8 cellular contexts compared by ENCODE assay signal in the genomic region with DNA sequence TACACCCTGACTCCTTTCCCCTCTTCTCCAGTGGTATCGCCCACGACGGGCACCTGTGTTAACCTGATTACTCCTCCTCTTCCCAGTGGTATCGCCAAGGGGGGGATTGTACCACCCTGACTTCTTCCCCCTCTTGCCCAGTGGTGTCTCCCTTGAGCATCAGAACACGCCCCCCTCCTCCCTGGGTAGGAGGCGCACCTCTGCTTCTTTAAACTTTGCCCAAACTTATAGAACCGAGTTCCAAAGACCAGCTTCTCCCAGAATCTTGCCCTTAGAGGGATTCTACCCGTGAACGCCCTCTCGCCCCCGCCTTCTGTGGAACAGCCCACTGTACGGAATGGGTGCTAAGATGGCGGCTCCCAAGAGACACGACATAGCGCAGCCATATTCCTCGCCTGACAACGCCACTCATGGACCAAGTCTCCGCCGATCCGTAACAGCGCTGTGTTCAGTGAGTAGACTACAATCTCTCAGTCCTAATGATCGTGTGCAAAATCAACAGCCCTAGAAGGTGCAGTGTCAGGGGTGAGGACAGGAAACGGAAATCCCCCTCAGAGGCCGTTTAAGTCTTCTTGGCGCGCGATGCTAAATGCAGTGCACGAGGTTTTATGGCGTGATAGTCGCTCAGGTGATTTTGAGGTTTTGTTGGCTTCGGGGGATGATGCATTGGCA. TPM values are rescaled to one million over a fixed set of nuclear protein-coding genes. Genes with fewer than 3 reads are reported as not detected.
A peak's percentile ranks its signal among the peaks of the same experiment; 100 is the strongest.
DNase-seq lines count a peak whose midpoint lies in the region; ATAC-seq, FAIRE-seq and TF ChIP-seq lines count a peak whose summit lies in the region.

No MANE protein-coding gene starts in this region.

- POLR2A ChIA-PET in OCI-LY7 (lab: Charles Lee), result no interaction called here

- H3K79me2 ChIP-seq in OCI-LY7 (ENCODE audit: insufficient read depth, low read depth, low read length), result no peaks in the 10 kb centered on the region

- H3K36me3 ChIP-seq in OCI-LY7 (ENCODE audit: insufficient read depth, low read length), result no peaks in the 10 kb centered on the region

- H3K4me2 ChIP-seq in OCI-LY7 (ENCODE audit: low read length), result peak overlapping the region; percentile 60

- CTCF ChIA-PET in OCI-LY7 (lab: Charles Lee; ENCODE audit: unreplicated experiment), result no interaction called here

- no peaks in the 10 kb centered on the region for H4K20me1 ChIP-seq in OCI-LY7 (ENCODE audit: insufficient read depth, low read length)

- no peak for TF ChIP-seq POLR2A in GM12892 (IDR thresholded peaks at IDR 0.05; ENCODE audit: low read depth, low read length)

- no peaks in the 10 kb centered on the region for H3K9me2 ChIP-seq in OCI-LY7 (ENCODE audit: insufficient read depth, low read length)

- peak; percentile 50 to 54 for ATAC-seq in naive B cell (ENCODE audit: low read depth in 2 of 2)
- ATAC-seq in GM21529 (IDR thresholded peaks at IDR 0.05; ENCODE audit: unreplicated experiment), result no peak

- peak; percentile 83 for FAIRE-seq in GM12892 (lab: Jason Lieb, UNC)

- intact Hi-C loops in OCI-LY7 (cut with micrococcal nuclease; ENCODE audit: unreplicated experiment), result loop anchor here (1.0 to 10.0 kb wide), 2 partner anchors 119 to 148 kb away; a partner anchor contains a TSS

- H3K4me3 Mint-ChIP-seq in naive B cell, result peak overlapping the region; percentile 85 to 97 (median 93)

- no peaks in the 10 kb centered on the region for H3K36me3 Mint-ChIP-seq in naive B cell

- peaks cover 21% of the 10 kb centered on the region for H3K4me1 ChIP-seq in OCI-LY7 (ENCODE audit: insufficient read depth, low read length, poor library complexity, severe bottlenecking)

- peak overlapping the region; percentile 84 to 98 (median 96) for H3K27ac Mint-ChIP-seq in naive B cell

- peak overlapping the region; percentile 94 for H2AFZ ChIP-seq in OCI-LY7 (ENCODE audit: low read length)

- peak; percentile 29 for DNase-seq in GM12892 (ENCODE audit: insufficient read length)
- DNase-seq in HK-2 (ENCODE audit: unreplicated experiment), result peak; percentile 72
- peak; percentile 93 for DNase-seq in OCI-LY7 (ENCODE audit: low spot score)
- peak; percentile 39 to 40 for DNase-seq in activated T-helper 1 cell treated with anti-CD3 and anti-CD28 coated beads, Interleukin-2, amount 50 U/mL, for 16 hours (ENCODE audit: low read depth in 1 of 2, low spot score in 1 of 2)
- peak; percentile 73 for DNase-seq in fibroblast of mammary gland (ENCODE audit: low read depth)
- peak; percentile 70 for DNase-seq in naive B cell
- DNase-seq in stimulated activated CD8-positive, alpha-beta memory T cell treated with anti-CD3 and anti-CD28 coated beads, Interleukin-7, amount 100 ng/mL, for 48 hours (ENCODE audit: extremely low read depth in 1 of 2, low read depth in 1 of 2), result peak; percentile 24 to 58

- BruUV-seq in OCI-LY7 (replicated peaks; lab: Mats Ljungman, UMichigan), result no TSS peak

- TF ChIP-seq CTCF in OCI-LY7 (conservative IDR thresholded peaks at IDR 0.05; ENCODE audit: low read length), result no peak
- no peak for TF ChIP-seq CTCF in fibroblast of mammary gland (conservative IDR thresholded peaks at IDR 0.05; ENCODE audit: control insufficient read depth, insufficient read depth, low read depth, low read length)

- H3K9me3 ChIP-seq in OCI-LY7 (ENCODE audit: low read length), result no peaks in the 10 kb centered on the region

- peaks cover 0 to 5% (median 0%) of the 10 kb centered on the region in 7 donors for H3K9me3 Mint-ChIP-seq in naive B cell

- H3K4me3 ChIP-seq in OCI-LY7 (ENCODE audit: low read depth, low read length, poor library complexity, severe bottlenecking), result peak overlapping the region; percentile 66
- peak overlapping the region; percentile 49 for H3K4me3 ChIP-seq in fibroblast of mammary gland (ENCODE audit: control insufficient read depth, low read depth, low read length)

- H3K27me3 Mint-ChIP-seq in naive B cell, result no peaks in the 10 kb centered on the region

- peaks cover 8 to 22% (median 10%) of the 10 kb centered on the region in 3 donors for H3K4me1 Mint-ChIP-seq in naive B cell

- peak overlapping the region; percentile 66 for H3K27ac ChIP-seq in OCI-LY7 (ENCODE audit: low read depth, low read length, poor library complexity, severe bottlenecking)

RNA-seq across cellular contexts. Expression of a gene that starts 4.2 kb away (rescaled TPM):
- polyA plus RNA-seq in GM12892 (2012; ENCODE audit: missing spikeins), result not detected
- 0.62 and 1.0 TPM in 2 replicates for total RNA-seq in OCI-LY7 (2014; rRNA removed; shearing (Covaris generic))
- total RNA-seq in OCI-LY7 (2022), result 1.4 and 1.7 TPM in 2 replicates
- polyA plus RNA-seq in naive B cell (ENCODE audit: low read depth in 6 of 6), result 1 to 10 TPM in 1 of 6 donors, under 1 TPM in 4, not detected in 1; 0.23 to 1.3 (median 0.73) TPM

Comparison
In these comparisons a context has a peak if more than half of its experiments do, and no peak if none do; other contexts are left out.
1. DNase-seq: peak in every context shown above with its lines; median percentile 93 in OCI-LY7; 73 in fibroblast of mammary gland; 72 in HK-2; 70 in naive B cell; 41 in stimulated activated CD8-positive, alpha-beta memory T cell treated with anti-CD3 and anti-CD28 coated beads, Interleukin-7, amount 100 ng/mL, for 48 hours; 40 in activated T-helper 1 cell treated with anti-CD3 and anti-CD28 coated beads, Interleukin-2, amount 50 U/mL, for 16 hours; 29 in GM12892.